Comparison of ENCODE assay signal across 15 cellular contexts in the genomic region with DNA sequence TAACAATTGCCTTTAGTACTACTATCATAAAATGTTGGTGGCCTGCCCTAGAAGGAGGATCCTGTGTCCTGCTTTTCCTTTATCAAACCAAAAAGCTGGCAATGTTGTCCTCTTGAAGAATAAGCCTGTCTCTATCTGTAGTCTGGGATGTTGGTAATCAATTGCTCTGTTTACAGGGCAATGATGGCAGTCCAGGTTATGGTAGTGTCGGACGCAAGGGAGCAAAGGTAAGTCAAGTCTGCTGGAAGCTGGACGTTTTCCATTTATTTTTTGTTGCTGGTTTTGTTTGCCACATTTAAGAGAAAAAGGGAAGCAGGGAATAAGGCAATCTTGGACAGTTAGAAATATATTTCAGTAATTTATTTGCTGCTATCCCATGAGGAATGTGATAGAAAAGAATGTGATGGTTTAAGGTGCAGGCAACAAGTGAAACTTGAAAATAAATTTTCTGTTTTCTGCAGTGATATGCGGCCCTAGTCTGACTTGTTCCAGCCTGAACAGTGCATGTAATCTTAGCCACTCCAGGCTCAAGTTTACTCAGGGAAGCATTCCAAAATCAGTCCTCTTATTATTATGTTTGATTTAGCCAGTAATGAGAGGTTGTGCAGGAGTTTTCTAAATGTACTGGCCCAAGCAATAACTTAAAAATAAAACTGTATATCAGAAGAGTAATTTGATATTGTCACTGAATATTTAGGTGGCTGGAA.
DNase-seq lines count a peak whose midpoint lies in the region; ATAC-seq and TF ChIP-seq lines count a peak whose summit lies in the region.
"Had no signal": no experiment of that assay in that cellular context is flagged by ENCODE, and none has a peak within 500 bp of the region (broad histone marks: within the 10 kb centered on the region; RNA-seq: fewer than 3 reads in every experiment).

No MANE protein-coding gene starts in this region.

- H3K4me3 ChIP-seq in adipocyte (ENCODE audit: low read length) = no peak overlapping the region
- no peak overlapping the region for H3K4me3 ChIP-seq in uterus
- H3K4me3 ChIP-seq: GM23248, HAP-1 had no signal

- intact Hi-C loops in uterus (cut with DNase I; ENCODE audit: low total_unique reads) = no loop called here

- H3K36me3 Mint-ChIP-seq in brain (no peaks in the 10 kb centered on the region), nephron (ENCODE audit: low read depth) (no peaks in the 10 kb centered on the region)
- H3K36me3 Mint-ChIP-seq: CD4-positive, CD25-positive, alpha-beta regulatory T cell; CD8-positive, alpha-beta memory T cell had no signal

- no peaks in the 10 kb centered on the region for H3K9me3 ChIP-seq in adipocyte (ENCODE audit: control insufficient read depth, low read length)
- no peaks in the 10 kb centered on the region for H3K9me3 ChIP-seq in uterus
- H3K9me3 ChIP-seq: BE2C, HAP-1 had no signal

- TF ChIP-seq CTCF in brain (conservative IDR thresholded peaks at IDR 0.05) = no peak
- TF ChIP-seq CTCF in nephron (IDR thresholded peaks at IDR 0.05; ENCODE audit: unreplicated experiment in 3 of 3) = no peak
- no peak for TF ChIP-seq CTCF in uterus (IDR thresholded peaks at IDR 0.05)

- H3K36me3 ChIP-seq in adipocyte (ENCODE audit: control insufficient read depth, insufficient read depth, low read length, severe bottlenecking) (no peaks in the 10 kb centered on the region), uterus (no peaks in the 10 kb centered on the region)
- H3K36me3 ChIP-seq: BE2C, HAP-1 had no signal

- H3K4me1 ChIP-seq in adipocyte (ENCODE audit: control insufficient read depth, insufficient read depth, low read length) (peaks cover 4% of the 10 kb centered on the region), uterus (no peaks in the 10 kb centered on the region)
- H3K4me1 ChIP-seq: BE2C, HAP-1 had no signal

- H3K27me3 ChIP-seq in adipocyte (replicated peaks; ENCODE audit: control insufficient read depth, insufficient read depth, low read length) = peaks cover 7% of the 10 kb centered on the region
- H3K27me3 ChIP-seq in uterus = no peaks in the 10 kb centered on the region
- H3K27me3 ChIP-seq: BE2C had no signal

- ATAC-seq in left lobe of liver (peak; percentile 92), HG03095 (IDR thresholded peaks at IDR 0.05; ENCODE audit: unreplicated experiment) (no peak)

- H3K4me3 Mint-ChIP-seq in brain = peak overlapping the region in 1 of 5 experiments; percentile 33
- no peak overlapping the region for H3K4me3 Mint-ChIP-seq in nephron
- H3K4me3 Mint-ChIP-seq: CD4-positive, CD25-positive, alpha-beta regulatory T cell; CD8-positive, alpha-beta memory T cell had no signal

- peaks cover 10% of the 10 kb centered on the region for H3K4me1 Mint-ChIP-seq in brain
- H3K4me1 Mint-ChIP-seq in nephron = peaks cover 36% of the 10 kb centered on the region
- H3K4me1 Mint-ChIP-seq: CD4-positive, CD25-positive, alpha-beta regulatory T cell; CD8-positive, alpha-beta memory T cell had no signal

- no peak overlapping the region for H3K27ac ChIP-seq in uterus
- H3K27ac ChIP-seq: GM23248 had no signal

- H3K9ac ChIP-seq in adipocyte (ENCODE audit: low read length) = no peak overlapping the region
- H3K9ac ChIP-seq: GM23248 had no signal

- H3K27ac Mint-ChIP-seq in brain (peak overlapping the region in 3 of 5 experiments; percentile 20 to 84 (median 60)), nephron (peak overlapping the region; percentile 30 to 80 (median 69))
- H3K27ac Mint-ChIP-seq: CD4-positive, CD25-positive, alpha-beta regulatory T cell; CD8-positive, alpha-beta memory T cell had no signal

- DNase-seq in adipocyte (ENCODE audit: low read depth) = peak; percentile 9
- peak; percentile 46 for DNase-seq in left lobe of liver (ENCODE audit: low spot score)
- no peak for DNase-seq in uterus
- no peak for DNase-seq in activated gamma-delta T cell treated with Interleukin-2 at 50 U/mL for 16 hours
- DNase-seq: ACHN; BE2C; C1 segment of cervical spinal cord; CD4-positive, CD25-positive, alpha-beta regulatory T cell; CD8-positive, alpha-beta memory T cell; COR-L47; GM23248 had no signal

- TF ChIP-seq POLR2A in uterus (IDR thresholded peaks at IDR 0.05) = no peak

- H3K27me3 Mint-ChIP-seq in brain = no peaks in the 10 kb centered on the region
- no peaks in the 10 kb centered on the region for H3K27me3 Mint-ChIP-seq in nephron (ENCODE audit: low read depth)
- H3K27me3 Mint-ChIP-seq: CD4-positive, CD25-positive, alpha-beta regulatory T cell had no signal

- H3K9me3 Mint-ChIP-seq in brain (peaks cover 0 to 3% (median 0%) of the 10 kb centered on the region in 5 experiments), nephron (no peaks in the 10 kb centered on the region)

Comparison
In these comparisons a context has a peak if more than half of its experiments do, and no peak if none do; other contexts are left out.
1. DNase-seq: peak in adipocyte (single experiment) and left lobe of liver (single experiment); none in uterus (0 of 2) and activated gamma-delta T cell treated with Interleukin-2 at 50 U/mL for 16 hours (single experiment).